In genomic region chr5:139968547-139969261, GRCh38 we compare ENCODE assay signal across 9 cellular contexts.
DNase-seq lines count a peak whose midpoint lies in the region; ATAC-seq and TF ChIP-seq lines count a peak whose summit lies in the region.
"Had no signal": no experiment of that assay in that cellular context is flagged by ENCODE, and none has a peak within 500 bp of the region (broad histone marks: within the 10 kb centered on the region; RNA-seq: fewer than 3 reads in every experiment).

No MANE protein-coding gene starts in this region.

- peaks cover 13 to 30% (median 17%) of the 10 kb centered on the region in 3 donors for H3K27me3 Mint-ChIP-seq in CD14-positive monocyte (ENCODE audit: low read depth in 3 of 3)
- H3K27me3 Mint-ChIP-seq in activated CD4-positive, alpha-beta T cell treated with anti-CD3 and anti-CD28 coated beads, Interleukin-2, amount 10 ng/mL, durations not matched to agents 7 days and 5 days: peaks cover 25% of the 10 kb centered on the region

- CTCF ChIA-PET in activated CD4-positive, alpha-beta T cell treated with anti-CD3 and anti-CD28 coated beads, Interleukin-2, amount 10 ng/mL, durations not matched to agents 7 days and 5 days (lab: Charles Lee): interaction anchor here (0.6 to 4.5 kb wide), 37 partner anchors 8 to 544 kb away, joined by 3 to 53 read pairs (median 4); no protein-coding TSS in a partner anchor

- no peaks in the 10 kb centered on the region for H3K27me3 ChIP-seq in right lobe of liver

- H3K9me3 ChIP-seq in right lobe of liver: no peaks in the 10 kb centered on the region

- no peaks in the 10 kb centered on the region for H3K9me3 Mint-ChIP-seq in CD14-positive monocyte
- no peaks in the 10 kb centered on the region for H3K9me3 Mint-ChIP-seq in activated CD4-positive, alpha-beta T cell treated with anti-CD3 and anti-CD28 coated beads, Interleukin-2, amount 10 ng/mL, durations not matched to agents 7 days and 5 days
- H3K9me3 Mint-ChIP-seq: IgD-negative memory B cell had no signal

- peaks cover 4% of the 10 kb centered on the region for H3K4me1 Mint-ChIP-seq in CD14-positive monocyte
- H3K4me1 Mint-ChIP-seq in activated CD4-positive, alpha-beta T cell treated with anti-CD3 and anti-CD28 coated beads, Interleukin-2, amount 10 ng/mL, durations not matched to agents 7 days and 5 days: peaks cover 4% of the 10 kb centered on the region
- H3K4me1 Mint-ChIP-seq: IgD-negative memory B cell had no signal

- H3K36me3 ChIP-seq in right lobe of liver: no peaks in the 10 kb centered on the region

- H3K27ac Mint-ChIP-seq in CD14-positive monocyte: no peak overlapping the region
- H3K27ac Mint-ChIP-seq in activated CD4-positive, alpha-beta T cell treated with anti-CD3 and anti-CD28 coated beads, Interleukin-2, amount 10 ng/mL, durations not matched to agents 7 days and 5 days: no peak overlapping the region
- H3K27ac Mint-ChIP-seq: IgD-negative memory B cell had no signal

- DNase-seq in CD14-positive monocyte (ENCODE audit: low spot score): peak; percentile 76
- peak; percentile 72 for DNase-seq in NCI-H510A treated with DMSO at 0.1 percent for 48 hours (lab: John Stamatoyannopoulos, UW)
- DNase-seq in activated CD4-positive, alpha-beta T cell treated with anti-CD3 and anti-CD28 coated beads, Interleukin-2, amount 10 ng/mL, durations not matched to agents 7 days and 5 days: peak; percentile 90
- DNase-seq in coronary artery (ENCODE audit: low spot score): peak; percentile 83
- peak; percentile 89 for DNase-seq in right lobe of liver
- DNase-seq in stimulated activated CD4-positive, alpha-beta T cell treated with anti-CD3 and anti-CD28 coated beads, TNF-alpha, amount 100 ng/mL, for 1 hour (ENCODE audit: low read depth in 3 of 3, low spot score in 1 of 3): peak; percentile 57 to 87 (median 73)

- POLR2A ChIA-PET in activated CD4-positive, alpha-beta T cell treated with anti-CD3 and anti-CD28 coated beads, Interleukin-2, amount 10 ng/mL, durations not matched to agents 7 days and 5 days (lab: Charles Lee): no interaction called here

- TF ChIP-seq CTCF in CD14-positive monocyte (IDR thresholded peaks at IDR 0.05) (peak; percentile 100), coronary artery (IDR thresholded peaks at IDR 0.05) (peak; percentile 98), right lobe of liver (IDR thresholded peaks at IDR 0.05) (peak; percentile 100)

- no peak for TF ChIP-seq POLR2A in right lobe of liver (IDR thresholded peaks at IDR 0.05)

- peak overlapping the region; percentile 27 for H3K4me3 ChIP-seq in coronary artery
- H3K4me3 ChIP-seq in right lobe of liver: no peak overlapping the region

- H3K27ac ChIP-seq in coronary artery (no peak overlapping the region), right lobe of liver (no peak overlapping the region)

- ATAC-seq in GM19328 (IDR thresholded peaks at IDR 0.05; ENCODE audit: unreplicated experiment) (peak; percentile 94), HG03439 (IDR thresholded peaks at IDR 0.05; ENCODE audit: unreplicated experiment) (peak; percentile 95), right lobe of liver (peak; percentile 100)

- H3K4me1 ChIP-seq in right lobe of liver: no peaks in the 10 kb centered on the region

- H3K36me3 Mint-ChIP-seq in CD14-positive monocyte: no peaks in the 10 kb centered on the region
- H3K36me3 Mint-ChIP-seq in activated CD4-positive, alpha-beta T cell treated with anti-CD3 and anti-CD28 coated beads, Interleukin-2, amount 10 ng/mL, durations not matched to agents 7 days and 5 days (ENCODE audit: low read depth): no peaks in the 10 kb centered on the region
- H3K36me3 Mint-ChIP-seq: IgD-negative memory B cell had no signal

- H3K4me3 Mint-ChIP-seq in CD14-positive monocyte: no peak overlapping the region
- no peak overlapping the region for H3K4me3 Mint-ChIP-seq in activated CD4-positive, alpha-beta T cell treated with anti-CD3 and anti-CD28 coated beads, Interleukin-2, amount 10 ng/mL, durations not matched to agents 7 days and 5 days
- H3K4me3 Mint-ChIP-seq: IgD-negative memory B cell had no signal

- WGBS in right lobe of liver (ENCODE audit: insufficient coverage, low coverage, low lambda C conversion rate, missing lambda C conversion rate): 0% methylated on average over 1 of the region's 23 CpGs

- intact Hi-C loops in CD14-positive monocyte (cut with micrococcal nuclease) (loop anchor here (2.0 to 5.0 kb wide), 3 partner anchors 180 to 336 kb away; no protein-coding TSS in a partner anchor), right lobe of liver (cut with DNase I) (loop anchor here (5.0 to 10.0 kb wide), 3 partner anchors 114 to 181 kb away; no protein-coding TSS in a partner anchor)
